ENCODE assay signal across 29 cellular contexts in the genomic region with DNA sequence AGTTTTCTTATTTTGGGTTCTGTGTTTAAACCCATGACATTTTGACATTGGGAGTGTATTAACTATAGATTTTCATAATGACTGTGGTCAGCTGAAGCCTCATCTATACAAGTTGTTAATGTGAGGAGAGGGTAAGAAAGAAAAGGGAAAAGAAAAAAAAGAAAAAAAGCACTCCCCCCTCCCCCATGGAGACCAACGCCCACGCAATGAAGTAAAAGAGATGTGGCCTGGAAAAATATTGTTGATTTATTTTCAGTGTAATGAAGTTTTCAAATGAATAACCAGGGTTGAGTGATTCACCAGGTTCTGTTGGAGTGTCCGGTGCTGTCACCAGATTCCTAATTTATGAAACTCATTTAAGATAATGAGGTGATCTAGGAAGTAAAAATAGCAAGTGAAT.
"Had no signal": no experiment of that assay in that cellular context is flagged by ENCODE, and none has a peak within 500 bp of the region (broad histone marks: within the 10 kb centered on the region; RNA-seq: fewer than 3 reads in every experiment).

No MANE protein-coding gene starts in this region.

- H3K4me3 Mint-ChIP-seq: activated naive CD4-positive, alpha-beta T cell treated with anti-CD3 and anti-CD28 coated beads, Interleukin-2, amount 10 ng/mL, durations not matched to agents 7 days and 5 days had no signal

- H3K4me1 ChIP-seq: foreskin keratinocyte had no signal

- H3K36me3 Mint-ChIP-seq: activated naive CD4-positive, alpha-beta T cell treated with anti-CD3 and anti-CD28 coated beads, Interleukin-2, amount 10 ng/mL, durations not matched to agents 7 days and 5 days; activated naive CD8-positive, alpha-beta T cell treated with anti-CD3 and anti-CD28 coated beads, Interleukin-2, amount 10 ng/mL, durations not matched to agents 7 days and 5 days; stimulated activated memory B cell treated with anti-CD40 and anti-IgM and Interleukin-4, amounts not matched to agents 10 μg/mL and 1 μg/mL and 100 μg/mL, for 72 hours had no signal

- H3K9me3 ChIP-seq: esophagus muscularis mucosa, heart left ventricle, left lung, lower lobe of right lung, right lobe of liver, tibial artery, upper lobe of right lung had no signal

- DNase-seq: activated CD4-positive, alpha-beta T cell treated with anti-CD3 and anti-CD28 coated beads for 4 hours; activated CD4-positive, alpha-beta T cell treated with anti-CD3 and anti-CD28 coated beads, Interleukin-2, amount 50 U/mL, for 4 hours; activated gamma-delta T cell; activated naive CD4-positive, alpha-beta T cell treated with anti-CD3 and anti-CD28 coated beads, Interleukin-2, amount 10 ng/mL, durations not matched to agents 7 days and 5 days; activated naive CD8-positive, alpha-beta T cell treated with anti-CD3 and anti-CD28 coated beads, Interleukin-2, amount 10 ng/mL, durations not matched to agents 7 days and 5 days; activated T-cell treated with anti-CD3 and anti-CD28 coated beads for 4 hours; caudate nucleus; effector CD4-positive, alpha-beta T cell; foreskin keratinocyte; heart left ventricle; kidney glomerular epithelial cell; left lung; lower lobe of right lung; mesenchymal stem cell; naive thymus-derived CD8-positive, alpha-beta T cell; posterior cingulate gyrus; right lobe of liver; stimulated activated CD4-positive, alpha-beta T cell treated with anti-CD3 and anti-CD28 coated beads, Interleukin-12 subunit alpha, Interleukin-12 subunit beta, amount 100 ng/mL, for 4 hours; stimulated activated CD4-positive, alpha-beta T cell treated with anti-CD3 and anti-CD28 coated beads, Interleukin-4, amount 100 ng/mL, for 4 hours; stimulated activated CD8-positive, alpha-beta memory T cell treated with anti-CD3 and anti-CD28 coated beads, Interleukin-4, amount 100 ng/mL, for 48 hours; stimulated activated naive CD8-positive, alpha-beta T cell treated with anti-CD3 and anti-CD28 coated beads, Interleukin-15, amount 100 ng/mL, for 72 hours; T-helper 1 cell; tibial artery; upper lobe of right lung had no signal

- ATAC-seq: foreskin keratinocyte; heart left ventricle; left lung; lower lobe of right lung; naive thymus-derived CD8-positive, alpha-beta T cell; right lobe of liver; stimulated activated memory B cell treated with anti-CD40 and anti-IgM and Interleukin-4, amounts not matched to agents 10 μg/mL and 1 μg/mL and 100 μg/mL, for 72 hours; stimulated activated naive CD8-positive, alpha-beta T cell treated with anti-CD3 and anti-CD28 coated beads, Interleukin-15, amount 100 ng/mL, for 72 hours; upper lobe of right lung had no signal

- H3K27ac Mint-ChIP-seq: activated naive CD4-positive, alpha-beta T cell treated with anti-CD3 and anti-CD28 coated beads, Interleukin-2, amount 10 ng/mL, durations not matched to agents 7 days and 5 days; activated T-helper 1 cell treated with anti-CD3 and anti-CD28 coated beads, Interleukin-12 subunit alpha, Interleukin-12 subunit beta, Interleukin-2, Interleukin-4 antibody, amounts not matched to agents 30 ng/mL and 10 ng/mL and 1 ng/mL, durations not matched to agents 14 hours and 24 hours and 36 hours; dendritic cell treated with granulocyte-macrophage colony-stimulating factor and Interleukin-4, amounts not matched to agents 40 ng/mL and 50 ng/mL, for 4 days; naive thymus-derived CD8-positive, alpha-beta T cell; stimulated activated memory B cell treated with anti-CD40 and anti-IgM and Interleukin-4, amounts not matched to agents 10 μg/mL and 1 μg/mL and 100 μg/mL, for 72 hours; stimulated activated naive CD8-positive, alpha-beta T cell treated with anti-CD3 and anti-CD28 coated beads, Interleukin-15, amount 100 ng/mL, for 72 hours had no signal

- H3K9me3 Mint-ChIP-seq: activated naive CD4-positive, alpha-beta T cell treated with anti-CD3 and anti-CD28 coated beads, Interleukin-2, amount 10 ng/mL, durations not matched to agents 7 days and 5 days; activated naive CD8-positive, alpha-beta T cell treated with anti-CD3 and anti-CD28 coated beads, Interleukin-2, amount 10 ng/mL, durations not matched to agents 7 days and 5 days; activated T-helper 1 cell treated with anti-CD3 and anti-CD28 coated beads, Interleukin-12 subunit alpha, Interleukin-12 subunit beta, Interleukin-2, Interleukin-4 antibody, amounts not matched to agents 30 ng/mL and 10 ng/mL and 1 ng/mL, durations not matched to agents 14 hours and 24 hours and 36 hours; dendritic cell treated with granulocyte-macrophage colony-stimulating factor and Interleukin-4, amounts not matched to agents 40 ng/mL and 50 ng/mL, for 4 days; naive thymus-derived CD8-positive, alpha-beta T cell; neural crest cell; stimulated activated memory B cell treated with anti-CD40 and anti-IgM and Interleukin-4, amounts not matched to agents 10 μg/mL and 1 μg/mL and 100 μg/mL, for 72 hours; stimulated activated naive CD8-positive, alpha-beta T cell treated with anti-CD3 and anti-CD28 coated beads, Interleukin-15, amount 100 ng/mL, for 72 hours had no signal

- H3K27me3 Mint-ChIP-seq: stimulated activated memory B cell treated with anti-CD40 and anti-IgM and Interleukin-4, amounts not matched to agents 10 μg/mL and 1 μg/mL and 100 μg/mL, for 72 hours; stimulated activated naive CD8-positive, alpha-beta T cell treated with anti-CD3 and anti-CD28 coated beads, Interleukin-15, amount 100 ng/mL, for 72 hours had no signal

- H3K27ac ChIP-seq: esophagus muscularis mucosa, foreskin keratinocyte, heart left ventricle, left lung, lower lobe of right lung, right lobe of liver, tibial artery, upper lobe of right lung had no signal

- H3K36me3 ChIP-seq: esophagus muscularis mucosa, heart left ventricle, left lung, lower lobe of right lung, right lobe of liver, tibial artery, upper lobe of right lung had no signal

- H3K4me3 ChIP-seq: left lung, lower lobe of right lung, right lobe of liver, tibial artery, upper lobe of right lung had no signal
